18 cellular contexts compared by ENCODE assay signal in the genomic region with DNA sequence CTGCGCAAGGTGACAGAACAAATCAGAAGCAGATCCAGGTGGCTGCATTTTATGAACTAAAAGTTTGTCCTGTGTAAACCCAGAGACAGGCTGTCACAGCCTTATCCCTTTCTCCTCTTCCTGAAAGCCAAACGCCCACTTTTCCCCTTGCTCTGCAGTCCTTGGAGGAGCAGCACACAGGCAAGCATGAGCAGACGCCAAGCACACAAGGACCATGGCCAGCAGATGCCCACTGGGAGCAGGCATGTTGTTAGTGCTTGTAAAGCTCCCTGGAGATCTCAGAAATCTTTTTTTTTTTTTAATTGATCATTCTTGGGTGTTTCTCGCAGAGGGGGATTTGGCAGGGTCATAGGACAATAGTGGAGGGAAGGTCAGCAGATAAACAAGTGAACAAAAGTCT.
"Had no signal": no experiment of that assay in that cellular context is flagged by ENCODE, and none has a peak within 500 bp of the region (broad histone marks: within the 10 kb centered on the region; RNA-seq: fewer than 3 reads in every experiment).

No MANE protein-coding gene starts in this region.

- H3K9me3 Mint-ChIP-seq: activated CD4-positive, alpha-beta T cell treated with anti-CD3 and anti-CD28 coated beads, Interleukin-2, amount 10 ng/mL, durations not matched to agents 24 days and 14 days; activated naive CD4-positive, alpha-beta T cell treated with anti-CD3 and anti-CD28 coated beads for 36 hours; activated T-cell treated with anti-CD3 and anti-CD28 coated beads, Interleukin-2, amount 50 U/mL, for 24 hours; stimulated activated naive CD8-positive, alpha-beta T cell treated with anti-CD3 and anti-CD28 coated beads, Interleukin-15, amount 100 ng/mL, for 72 hours had no signal

- H3K27ac ChIP-seq: coronary artery, gastroesophageal sphincter, heart right ventricle, left ventricle myocardium inferior, neutrophil, pancreas, suprapubic skin had no signal

- H3K4me1 Mint-ChIP-seq: activated CD4-positive, alpha-beta T cell treated with anti-CD3 and anti-CD28 coated beads, Interleukin-2, amount 10 ng/mL, durations not matched to agents 24 days and 14 days had no signal

- H3K27ac Mint-ChIP-seq: activated CD4-positive, alpha-beta T cell treated with anti-CD3 and anti-CD28 coated beads, Interleukin-2, amount 10 ng/mL, durations not matched to agents 24 days and 14 days; activated CD8-positive, alpha-beta T cell treated with anti-CD3 and anti-CD28 coated beads, Interleukin-2, amount 10 ng/mL, durations not matched to agents 7 days and 5 days; activated naive CD4-positive, alpha-beta T cell treated with anti-CD3 and anti-CD28 coated beads for 36 hours; activated T-cell treated with anti-CD3 and anti-CD28 coated beads, Interleukin-2, amount 50 U/mL, for 24 hours; naive thymus-derived CD4-positive, alpha-beta T cell; stimulated activated naive CD8-positive, alpha-beta T cell treated with anti-CD3 and anti-CD28 coated beads, Interleukin-15, amount 100 ng/mL, for 72 hours had no signal

- H3K4me1 ChIP-seq: gastroesophageal sphincter, heart right ventricle, pancreas had no signal

- DNase-seq: activated CD4-positive, alpha-beta T cell treated with anti-CD3 and anti-CD28 coated beads, Interleukin-2, amount 10 ng/mL, durations not matched to agents 24 days and 14 days; activated CD8-positive, alpha-beta T cell treated with anti-CD3 and anti-CD28 coated beads, Interleukin-2, amount 10 ng/mL, durations not matched to agents 7 days and 5 days; activated naive CD4-positive, alpha-beta T cell treated with anti-CD3 and anti-CD28 coated beads for 36 hours; activated T-cell treated with anti-CD3 and anti-CD28 coated beads, Interleukin-2, amount 50 U/mL, for 24 hours; effector CD4-positive, alpha-beta T cell; heart right ventricle; left ventricle myocardium inferior; naive thymus-derived CD4-positive, alpha-beta T cell; pancreas; stimulated activated CD4-positive, alpha-beta T cell treated with anti-CD3 and anti-CD28 coated beads, Interleukin-4, amount 100 ng/mL, for 1 hour; stimulated activated naive CD8-positive, alpha-beta T cell treated with anti-CD3 and anti-CD28 coated beads, Interleukin-15, amount 100 ng/mL, for 72 hours; T1000; trophoblast cell had no signal

- H3K9me3 ChIP-seq: gastroesophageal sphincter, heart right ventricle, left ventricle myocardium inferior, neutrophil, pancreas, suprapubic skin had no signal

- H3K27me3 ChIP-seq: neutrophil, suprapubic skin had no signal

- H3K36me3 ChIP-seq: gastroesophageal sphincter, heart right ventricle, left ventricle myocardium inferior, neutrophil, pancreas, suprapubic skin had no signal

- H3K4me3 Mint-ChIP-seq: activated CD4-positive, alpha-beta T cell treated with anti-CD3 and anti-CD28 coated beads, Interleukin-2, amount 10 ng/mL, durations not matched to agents 24 days and 14 days; activated CD8-positive, alpha-beta T cell treated with anti-CD3 and anti-CD28 coated beads, Interleukin-2, amount 10 ng/mL, durations not matched to agents 7 days and 5 days; activated naive CD4-positive, alpha-beta T cell treated with anti-CD3 and anti-CD28 coated beads for 36 hours; activated T-cell treated with anti-CD3 and anti-CD28 coated beads, Interleukin-2, amount 50 U/mL, for 24 hours; naive thymus-derived CD4-positive, alpha-beta T cell; stimulated activated naive CD8-positive, alpha-beta T cell treated with anti-CD3 and anti-CD28 coated beads, Interleukin-15, amount 100 ng/mL, for 72 hours had no signal

- H3K4me3 ChIP-seq: coronary artery, gastroesophageal sphincter, heart right ventricle, left ventricle myocardium inferior, pancreas, smooth muscle cell, suprapubic skin had no signal
